In the genomic region with DNA sequence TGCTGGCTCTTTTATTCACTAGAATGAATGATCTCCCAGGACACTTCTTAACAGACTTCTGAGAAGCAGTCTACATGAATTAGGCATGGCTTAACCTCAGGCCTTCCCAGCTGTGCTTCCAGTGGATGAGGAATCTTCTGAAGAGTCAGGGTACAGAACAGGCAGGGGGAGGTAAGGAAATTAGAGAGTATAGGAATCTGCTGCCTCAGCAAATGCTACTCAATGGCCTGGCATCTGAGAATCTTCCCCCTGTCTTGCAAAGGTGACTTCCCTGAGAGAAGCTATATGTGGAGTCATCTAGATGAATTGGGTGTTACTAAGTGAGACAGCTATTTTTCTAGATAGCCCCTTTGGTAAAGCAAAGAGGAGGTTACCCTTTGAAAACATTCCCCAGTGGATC, we compare ENCODE assay signal across 8 cellular contexts.
"Had no signal": no experiment of that assay in that cellular context is flagged by ENCODE, and none has a peak within 500 bp of the region (broad histone marks: within the 10 kb centered on the region; RNA-seq: fewer than 3 reads in every experiment).

No MANE protein-coding gene starts in this region.

- H3K4me2 ChIP-seq: GM23338 had no signal

- H3K36me3 Mint-ChIP-seq: IgD-negative memory B cell had no signal

- H3K4me3 Mint-ChIP-seq: GM23338, HFFc6 had no signal

- H3K9me3 Mint-ChIP-seq: GM23338 had no signal

- H3K36me3 ChIP-seq: HAP-1 had no signal

- H3K4me3 ChIP-seq: GM23338, HAP-1 had no signal

- DNase-seq: H7, HFFc6, Kasumi-1, KG1 had no signal

- H3K9me3 ChIP-seq: HAP-1 had no signal

- H3K27ac Mint-ChIP-seq: GM23338, HFFc6 had no signal

- ATAC-seq: GM23338, HCT116 had no signal

- H2AFZ ChIP-seq: GM23338 had no signal
